Comparison of ENCODE assay signal across 8 cellular contexts in genomic region chr7:128406147-128406985, GRCh38. TPM values are rescaled to one million over a fixed set of nuclear protein-coding genes. Genes with fewer than 3 reads are reported as not detected.
DNase-seq lines count a peak whose midpoint lies in the region; ATAC-seq, FAIRE-seq and TF ChIP-seq lines count a peak whose summit lies in the region.

No MANE protein-coding gene starts in this region.

- peak overlapping the region; percentile 77 for H3K4me3 Mint-ChIP-seq in activated T-cell treated with anti-CD3 and anti-CD28 coated beads, Interleukin-2, amount 50 U/mL, for 4 hours
- peak overlapping the region; percentile 84 to 85 for H3K4me3 Mint-ChIP-seq in activated T-cell treated with anti-CD3 and anti-CD28 coated beads, Interleukin-2, amount 50 U/mL, for 72 hours
- H3K4me3 Mint-ChIP-seq in immature natural killer cell (peak overlapping the region; percentile 63 to 82 (median 65)), type B pancreatic cell (peak overlapping the region; percentile 88)

- no peaks in the 10 kb centered on the region for H3K9me3 Mint-ChIP-seq in activated T-cell treated with anti-CD3 and anti-CD28 coated beads, Interleukin-2, amount 50 U/mL, for 4 hours
- H3K9me3 Mint-ChIP-seq in activated T-cell treated with anti-CD3 and anti-CD28 coated beads, Interleukin-2, amount 50 U/mL, for 72 hours: no peaks in the 10 kb centered on the region
- no peaks in the 10 kb centered on the region for H3K9me3 Mint-ChIP-seq in immature natural killer cell
- H3K9me3 Mint-ChIP-seq in type B pancreatic cell: no peaks in the 10 kb centered on the region

- TF ChIP-seq CTCF in type B pancreatic cell (conservative IDR thresholded peaks at IDR 0.05): no peak

- no peak for ATAC-seq in activated T-cell treated with anti-CD3 and anti-CD28 coated beads, Interleukin-2, amount 50 U/mL, for 4 hours
- no peak for ATAC-seq in activated T-cell treated with anti-CD3 and anti-CD28 coated beads, Interleukin-2, amount 50 U/mL, for 72 hours (replicated peaks in 1 of 2)
- ATAC-seq in HG03520 (IDR thresholded peaks at IDR 0.05; ENCODE audit: unreplicated experiment) (no peak), GM18907 (IDR thresholded peaks at IDR 0.05; ENCODE audit: unreplicated experiment) (no peak)

- no peak for DNase-seq in activated T-cell treated with anti-CD3 and anti-CD28 coated beads, Interleukin-2, amount 50 U/mL, for 4 hours
- DNase-seq in activated T-cell treated with anti-CD3 and anti-CD28 coated beads, Interleukin-2, amount 50 U/mL, for 1 hour: no peak
- no peak for DNase-seq in activated T-cell treated with anti-CD3 and anti-CD28 coated beads, Interleukin-2, amount 50 U/mL, for 72 hours
- no peak for DNase-seq in immature natural killer cell
- no peak for DNase-seq in type B pancreatic cell (ENCODE audit: extremely low spot score, unreplicated experiment)
- DNase-seq in GM19239 (ENCODE audit: insufficient read length, low spot score): no peak

- no peak overlapping the region for H3K27ac Mint-ChIP-seq in activated T-cell treated with anti-CD3 and anti-CD28 coated beads, Interleukin-2, amount 50 U/mL, for 72 hours
- peak overlapping the region; percentile 59 to 84 (median 69) for H3K27ac Mint-ChIP-seq in immature natural killer cell
- H3K27ac Mint-ChIP-seq in type B pancreatic cell: peak overlapping the region; percentile 82

- no peak for FAIRE-seq in GM19239 (lab: Jason Lieb, UNC)

- H3K4me1 Mint-ChIP-seq in activated T-cell treated with anti-CD3 and anti-CD28 coated beads, Interleukin-2, amount 50 U/mL, for 4 hours (ENCODE audit: low read depth): peaks cover 40% of the 10 kb centered on the region
- H3K4me1 Mint-ChIP-seq in activated T-cell treated with anti-CD3 and anti-CD28 coated beads, Interleukin-2, amount 50 U/mL, for 72 hours (ENCODE audit: low read depth): peaks cover 56% of the 10 kb centered on the region
- peaks cover 50 to 54% of the 10 kb centered on the region in 2 donors for H3K4me1 Mint-ChIP-seq in immature natural killer cell
- peaks cover 39% of the 10 kb centered on the region for H3K4me1 Mint-ChIP-seq in type B pancreatic cell (ENCODE audit: unreplicated experiment)

- H3K36me3 Mint-ChIP-seq in activated T-cell treated with anti-CD3 and anti-CD28 coated beads, Interleukin-2, amount 50 U/mL, for 4 hours (ENCODE audit: insufficient read depth): peaks cover 2% of the 10 kb centered on the region
- H3K36me3 Mint-ChIP-seq in activated T-cell treated with anti-CD3 and anti-CD28 coated beads, Interleukin-2, amount 50 U/mL, for 72 hours (ENCODE audit: insufficient read depth in 2 of 2): no peaks in the 10 kb centered on the region
- H3K36me3 Mint-ChIP-seq in immature natural killer cell (peaks cover 6 to 11% (median 9%) of the 10 kb centered on the region in 3 donors), type B pancreatic cell (no peaks in the 10 kb centered on the region)

- no peaks in the 10 kb centered on the region for H3K27me3 Mint-ChIP-seq in activated T-cell treated with anti-CD3 and anti-CD28 coated beads, Interleukin-2, amount 50 U/mL, for 4 hours (ENCODE audit: low read depth)
- H3K27me3 Mint-ChIP-seq in activated T-cell treated with anti-CD3 and anti-CD28 coated beads, Interleukin-2, amount 50 U/mL, for 72 hours (ENCODE audit: low read depth): peaks cover 5% of the 10 kb centered on the region
- peaks cover 2 to 12% (median 3%) of the 10 kb centered on the region in 3 donors for H3K27me3 Mint-ChIP-seq in immature natural killer cell (ENCODE audit: low read depth in 3 of 3)
- H3K27me3 Mint-ChIP-seq in type B pancreatic cell: peaks cover 12% of the 10 kb centered on the region

RNA-seq across cellular contexts. Expression of gene IMPDH1, which starts 3.4 kb away (rescaled TPM):
- total RNA-seq in activated T-cell treated with anti-CD3 and anti-CD28 coated beads, Interleukin-2, amount 50 U/mL, for 4 hours: 100 to 1,000 TPM in 2 of 3 donors, 10 to 100 TPM in 1; 88.4 to 110 (median 109) TPM
- 10 to 100 TPM; 39.5 to 41.3 TPM for total RNA-seq in activated T-cell treated with anti-CD3 and anti-CD28 coated beads, Interleukin-2, amount 50 U/mL, for 72 hours
- 10 to 100 TPM; 39.0 to 66.0 (median 53.3) TPM for polyA plus RNA-seq in immature natural killer cell
- total RNA-seq in type B pancreatic cell (ENCODE audit: low replicate concordance): 34.4 and 42.2 TPM in 2 replicates

RNA-seq across cellular contexts. Expression of gene PRRT4, which starts 44.9 kb away (rescaled TPM):
- under 1 TPM; 0.42 to 0.66 (median 0.49) TPM for total RNA-seq in activated T-cell treated with anti-CD3 and anti-CD28 coated beads, Interleukin-2, amount 50 U/mL, for 4 hours
- total RNA-seq in activated T-cell treated with anti-CD3 and anti-CD28 coated beads, Interleukin-2, amount 50 U/mL, for 72 hours: under 1 TPM; 0.14 to 0.70 TPM
- under 1 TPM in 1 of 3 donors, not detected in 2; 0.08 TPM for polyA plus RNA-seq in immature natural killer cell
- 7.0 and 7.7 TPM in 2 replicates for total RNA-seq in type B pancreatic cell (ENCODE audit: low replicate concordance)

RNA-seq across cellular contexts. Expression of gene HILPDA, which starts 49.3 kb away (rescaled TPM):
- 10 to 100 TPM; 18.4 to 26.6 (median 23.7) TPM for total RNA-seq in activated T-cell treated with anti-CD3 and anti-CD28 coated beads, Interleukin-2, amount 50 U/mL, for 4 hours
- total RNA-seq in activated T-cell treated with anti-CD3 and anti-CD28 coated beads, Interleukin-2, amount 50 U/mL, for 72 hours: 10 to 100 TPM; 42.7 to 59.9 TPM
- 1 to 10 TPM; 5.7 to 6.5 (median 6.0) TPM for polyA plus RNA-seq in immature natural killer cell
- total RNA-seq in type B pancreatic cell (ENCODE audit: low replicate concordance): 26.4 and 36.0 TPM in 2 replicates
